In the genomic region with DNA sequence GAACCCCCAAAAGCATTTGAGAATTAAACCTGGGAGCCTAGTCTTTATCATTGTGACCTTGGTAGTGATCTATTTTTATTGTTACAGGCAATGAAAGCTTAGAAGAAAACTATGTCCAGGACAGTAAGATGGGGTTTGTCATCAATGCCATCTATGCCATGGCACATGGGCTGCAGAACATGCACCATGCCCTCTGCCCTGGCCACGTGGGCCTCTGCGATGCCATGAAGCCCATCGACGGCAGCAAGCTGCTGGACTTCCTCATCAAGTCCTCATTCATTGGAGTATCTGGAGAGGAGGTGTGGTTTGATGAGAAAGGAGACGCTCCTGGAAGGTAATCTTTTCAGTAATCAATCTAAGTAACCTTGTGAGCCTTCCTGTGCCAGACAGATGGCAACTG, we compare ENCODE assay signal across 27 cellular contexts.
"Had no signal": no experiment of that assay in that cellular context is flagged by ENCODE, and none has a peak within 500 bp of the region (broad histone marks: within the 10 kb centered on the region; RNA-seq: fewer than 3 reads in every experiment).

No MANE protein-coding gene starts in this region.

- ATAC-seq: naive thymus-derived CD8-positive, alpha-beta T cell; natural killer cell treated with Interleukin-12 subunit alpha and Interleukin-12 subunit beta and Interleukin-15 and Interleukin-18, amount 100 ng/mL, for 72 hours; psoas muscle; right cardiac atrium; sciatic nerve; stimulated activated memory B cell treated with anti-CD40 and anti-IgM and Interleukin-4, amounts not matched to agents 10 μg/mL and 1 μg/mL and 100 μg/mL, for 72 hours; upper lobe of right lung had no signal

- H3K4me1 ChIP-seq: parathyroid adenoma, psoas muscle, spleen, stomach, tibial nerve, upper lobe of right lung, uterus had no signal

- H3K27me3 ChIP-seq: ovary, spleen, stomach, thyroid gland, tibial nerve, upper lobe of right lung, uterus had no signal

- H3K4me3 ChIP-seq: ovary, psoas muscle, skin epidermis, smooth muscle cell, spleen, stomach, thoracic aorta, thyroid gland, tibial nerve, upper lobe of right lung, uterus had no signal

- H2AFZ ChIP-seq: parathyroid adenoma had no signal

- H3K36me3 ChIP-seq: ovary, spleen, stomach, thoracic aorta, thyroid gland, tibial nerve, upper lobe of right lung, uterus had no signal

- H3K9me3 ChIP-seq: ovary, psoas muscle, spleen, stomach, thoracic aorta, thyroid gland, tibial nerve, upper lobe of right lung, uterus had no signal

- H3K9ac ChIP-seq: parathyroid adenoma had no signal

- H3K27ac ChIP-seq: ovary, parathyroid adenoma, psoas muscle, skin epidermis, spleen, stomach, thoracic aorta, thyroid gland, tibial nerve, upper lobe of right lung, uterus had no signal

- H3K4me2 ChIP-seq: smooth muscle cell had no signal

- H3K79me2 ChIP-seq: parathyroid adenoma had no signal

- DNase-seq: naive B cell; naive thymus-derived CD8-positive, alpha-beta T cell; nephron progenitor cell; occipital lobe; ovary; posterior cingulate gyrus; psoas muscle; right cardiac atrium; spleen; stimulated activated CD4-positive, alpha-beta T cell treated with anti-CD3 and anti-CD28 coated beads, Interleukin-12 subunit alpha, Interleukin-12 subunit beta, amount 100 ng/mL, for 4 hours; stimulated activated CD4-positive, alpha-beta T cell treated with anti-CD3 and anti-CD28 coated beads, Interleukin-1b, Interleukin-23, amount 100 ng/mL, for 48 hours; stimulated activated CD4-positive, alpha-beta T cell treated with anti-CD3 and anti-CD28 coated beads, Interleukin-4, amount 100 ng/mL, for 1 hour; stimulated activated CD4-positive, alpha-beta T cell treated with anti-CD3 and anti-CD28 coated beads, Interleukin-4, amount 100 ng/mL, for 4 hours; stimulated activated CD8-positive, alpha-beta memory T cell treated with anti-CD3 and anti-CD28 coated beads, Interleukin-4, amount 100 ng/mL, for 48 hours; stimulated activated naive CD4-positive, alpha-beta T cell; stomach; thyroid gland; upper lobe of right lung; uterus had no signal
